ENCODE assay signal across 8 cellular contexts in genomic region chr22:24146190-24146616, GRCh38. TPM values are rescaled to one million over a fixed set of nuclear protein-coding genes. Genes with fewer than 3 reads are reported as not detected.
DNase-seq lines count a peak whose midpoint lies in the region; ATAC-seq and TF ChIP-seq lines count a peak whose summit lies in the region.

No MANE protein-coding gene starts in this region.

- H3K4me3 ChIP-seq in mucosa of descending colon (no peak overlapping the region), uterus (no peak overlapping the region)

- intact Hi-C loops in mucosa of descending colon (cut with DNase I, micrococcal nuclease) = no loop called here
- intact Hi-C loops in uterus (cut with DNase I; ENCODE audit: low total_unique reads) = no loop called here

- peak; percentile 18 for DNase-seq in stimulated activated CD4-positive, alpha-beta T cell treated with anti-CD3 and anti-CD28 coated beads, Interleukin-4, amount 100 ng/mL, for 24 hours
- DNase-seq in stimulated activated CD4-positive, alpha-beta T cell treated with anti-CD3 and anti-CD28 coated beads, Interleukin-2, amount 100 ng/mL, for 48 hours = no peak
- DNase-seq in SIG-M5 (lab: John Stamatoyannopoulos, UW) = peak; percentile 52
- peak; percentile 27 for DNase-seq in dermis blood vessel endothelial cell
- DNase-seq in mucosa of descending colon = peak; percentile 80 to 91 (median 85)
- peak; percentile 45 to 66 for DNase-seq in uterus

- no peak for TF ChIP-seq CTCF in mucosa of descending colon (IDR thresholded peaks at IDR 0.05)
- TF ChIP-seq CTCF in uterus (IDR thresholded peaks at IDR 0.05) = no peak

- H3K27me3 ChIP-seq in uterus = no peaks in the 10 kb centered on the region

- TF ChIP-seq POLR2A in uterus (IDR thresholded peaks at IDR 0.05) = no peak

- no peaks in the 10 kb centered on the region for H3K36me3 ChIP-seq in mucosa of descending colon (ENCODE audit: low read depth)
- no peaks in the 10 kb centered on the region for H3K36me3 ChIP-seq in uterus

- ATAC-seq in HG03565 (IDR thresholded peaks at IDR 0.05; ENCODE audit: unreplicated experiment) (peak; percentile 69), mucosa of descending colon (peak; percentile 92), GM21447 (IDR thresholded peaks at IDR 0.05; ENCODE audit: unreplicated experiment) (no peak)

- H3K9me3 ChIP-seq in mucosa of descending colon (no peaks in the 10 kb centered on the region), uterus (no peaks in the 10 kb centered on the region)

- peak overlapping the region; percentile 84 to 90 for H3K27ac ChIP-seq in uterus

- peaks cover 41% of the 10 kb centered on the region for H3K4me1 ChIP-seq in mucosa of descending colon (ENCODE audit: low read depth)
- peaks cover 22 to 23% of the 10 kb centered on the region in 2 donors for H3K4me1 ChIP-seq in uterus

RNA-seq across cellular contexts. Expression of gene SUSD2, which starts 35.1 kb away (rescaled TPM):
- 0.34 and 0.60 TPM in 2 replicates for total RNA-seq in dermis blood vessel endothelial cell
- 1 to 10 TPM; 1.3 to 3.9 (median 3.3) TPM for total RNA-seq in mucosa of descending colon
- total RNA-seq in uterus = 10 to 100 TPM in 1 of 4 donors, 1 to 10 TPM in 2, under 1 TPM in 1; 0.88 to 17.6 (median 2.8) TPM

Comparison
In these comparisons a context has a peak if more than half of its experiments do, and no peak if none do; other contexts are left out.
1. DNase-seq: peak in stimulated activated CD4-positive, alpha-beta T cell treated with anti-CD3 and anti-CD28 coated beads, Interleukin-4, amount 100 ng/mL, for 24 hours (single experiment), SIG-M5 (single experiment), dermis blood vessel endothelial cell (single experiment), mucosa of descending colon (3 of 3) and uterus (2 of 2); none in stimulated activated CD4-positive, alpha-beta T cell treated with anti-CD3 and anti-CD28 coated beads, Interleukin-2, amount 100 ng/mL, for 48 hours (0 of 2).